1 cellular context compared by ENCODE assay signal in genomic region chr3:58177747-58178527, GRCh38.
TF ChIP-seq lines count a peak whose summit lies in the region.

No MANE protein-coding gene starts in this region.

TF ChIP-seq in HepG2, 621 proteins besides CTCF, POLR2A, EP300 and RAD21 (continued from another document and continues in another):
- TF ChIP-seq ZNF318 (CRISPR knock-in tag; IDR thresholded peaks at IDR 0.05) (no peak), ZNF224 (CRISPR knock-in tag; IDR thresholded peaks at IDR 0.05) (no peak), KDM6A (CRISPR knock-in tag; IDR thresholded peaks at IDR 0.05; ENCODE audit: low read depth) (no peak), TCF7L2 (IDR thresholded peaks at IDR 0.05; ENCODE audit: low read depth, low read length) (no peak), DZIP1 (CRISPR knock-in tag; IDR thresholded peaks at IDR 0.05) (no peak), YY1 (IDR thresholded peaks at IDR 0.05; ENCODE audit: insufficient read depth, insufficient replicate concordance, low read depth, low read length) (peak; percentile 51), IKZF1 (IDR thresholded peaks at IDR 0.05) (no peak), ZNF773 (CRISPR knock-in tag; IDR thresholded peaks at IDR 0.05; ENCODE audit: borderline replicate concordance) (no peak), GATAD1 (CRISPR knock-in tag; IDR thresholded peaks at IDR 0.05) (0 out of 2 replicates have a peak, but pooled peaks have one; percentile 14), ISL2 (CRISPR knock-in tag; IDR thresholded peaks at IDR 0.05) (peak; percentile 30; the same call in 1 of the 2 replicates), ARNTL (CRISPR knock-in tag; IDR thresholded peaks at IDR 0.05) (0 out of 2 replicates have a peak, but pooled peaks have one; percentile 6), HOXA9 (CRISPR knock-in tag; IDR thresholded peaks at IDR 0.05; ENCODE audit: borderline replicate concordance) (no peak), SIX4 (CRISPR knock-in tag; IDR thresholded peaks at IDR 0.05) (no peak), ZNF549 (CRISPR knock-in tag; IDR thresholded peaks at IDR 0.05) (no peak), SSRP1 (CRISPR knock-in tag; IDR thresholded peaks at IDR 0.05) (no peak), NONO (IDR thresholded peaks at IDR 0.05) (no peak), NONO (CRISPR knock-in tag; conservative IDR thresholded peaks at IDR 0.05) (no peak; the same call in 1 of the 2 replicates), ZFP36L2 (CRISPR knock-in tag; IDR thresholded peaks at IDR 0.05) (no peak), MATR3 (CRISPR knock-in tag; IDR thresholded peaks at IDR 0.05) (no peak), AKAP8 (CRISPR knock-in tag; IDR thresholded peaks at IDR 0.05) (no peak), ZNF331 (CRISPR knock-in tag; IDR thresholded peaks at IDR 0.05) (peak; percentile 42; the same call in 1 of the 2 replicates), BCL6 (CRISPR knock-in tag; IDR thresholded peaks at IDR 0.05) (peak; percentile 58; the same call in 1 of the 2 replicates), ZNF780A (CRISPR knock-in tag; IDR thresholded peaks at IDR 0.05) (no peak), ZNF138 (CRISPR knock-in tag; IDR thresholded peaks at IDR 0.05; ENCODE audit: low read depth) (no peak), ESRRA (CRISPR knock-in tag; IDR thresholded peaks at IDR 0.05; ENCODE audit: low read depth) (no peak), JUN (CRISPR knock-in tag; IDR thresholded peaks at IDR 0.05) (no peak), ZNF652 (CRISPR knock-in tag; IDR thresholded peaks at IDR 0.05; ENCODE audit: borderline replicate concordance, low read depth) (no peak), SALL2 (CRISPR knock-in tag; IDR thresholded peaks at IDR 0.05) (no peak), ZNF777 (CRISPR knock-in tag; IDR thresholded peaks at IDR 0.05) (no peak), EHMT2 (IDR thresholded peaks at IDR 0.05; ENCODE audit: borderline replicate concordance, low read depth, low read length) (no peak), E2F5 (CRISPR knock-in tag; conservative IDR thresholded peaks at IDR 0.05) (no peak), ZFAT (CRISPR knock-in tag; conservative IDR thresholded peaks at IDR 0.05) (no peak), HNF1B (CRISPR knock-in tag; IDR thresholded peaks at IDR 0.05) (peak; percentile 55; the same call in 1 of the 2 replicates), XBP1 (CRISPR knock-in tag; IDR thresholded peaks at IDR 0.05) (no peak), HDAC2 (CRISPR knock-in tag; IDR thresholded peaks at IDR 0.05) (peak; percentile 58), IRX3 (CRISPR knock-in tag; IDR thresholded peaks at IDR 0.05; ENCODE audit: borderline replicate concordance, low read depth) (no peak), MLXIP (CRISPR knock-in tag; IDR thresholded peaks at IDR 0.05; ENCODE audit: borderline replicate concordance) (no peak), PHF21A (CRISPR knock-in tag; IDR thresholded peaks at IDR 0.05) (0 out of 2 replicates have a peak, but pooled peaks have one; percentile 7)
- TF ChIP-seq, protein P1, sequence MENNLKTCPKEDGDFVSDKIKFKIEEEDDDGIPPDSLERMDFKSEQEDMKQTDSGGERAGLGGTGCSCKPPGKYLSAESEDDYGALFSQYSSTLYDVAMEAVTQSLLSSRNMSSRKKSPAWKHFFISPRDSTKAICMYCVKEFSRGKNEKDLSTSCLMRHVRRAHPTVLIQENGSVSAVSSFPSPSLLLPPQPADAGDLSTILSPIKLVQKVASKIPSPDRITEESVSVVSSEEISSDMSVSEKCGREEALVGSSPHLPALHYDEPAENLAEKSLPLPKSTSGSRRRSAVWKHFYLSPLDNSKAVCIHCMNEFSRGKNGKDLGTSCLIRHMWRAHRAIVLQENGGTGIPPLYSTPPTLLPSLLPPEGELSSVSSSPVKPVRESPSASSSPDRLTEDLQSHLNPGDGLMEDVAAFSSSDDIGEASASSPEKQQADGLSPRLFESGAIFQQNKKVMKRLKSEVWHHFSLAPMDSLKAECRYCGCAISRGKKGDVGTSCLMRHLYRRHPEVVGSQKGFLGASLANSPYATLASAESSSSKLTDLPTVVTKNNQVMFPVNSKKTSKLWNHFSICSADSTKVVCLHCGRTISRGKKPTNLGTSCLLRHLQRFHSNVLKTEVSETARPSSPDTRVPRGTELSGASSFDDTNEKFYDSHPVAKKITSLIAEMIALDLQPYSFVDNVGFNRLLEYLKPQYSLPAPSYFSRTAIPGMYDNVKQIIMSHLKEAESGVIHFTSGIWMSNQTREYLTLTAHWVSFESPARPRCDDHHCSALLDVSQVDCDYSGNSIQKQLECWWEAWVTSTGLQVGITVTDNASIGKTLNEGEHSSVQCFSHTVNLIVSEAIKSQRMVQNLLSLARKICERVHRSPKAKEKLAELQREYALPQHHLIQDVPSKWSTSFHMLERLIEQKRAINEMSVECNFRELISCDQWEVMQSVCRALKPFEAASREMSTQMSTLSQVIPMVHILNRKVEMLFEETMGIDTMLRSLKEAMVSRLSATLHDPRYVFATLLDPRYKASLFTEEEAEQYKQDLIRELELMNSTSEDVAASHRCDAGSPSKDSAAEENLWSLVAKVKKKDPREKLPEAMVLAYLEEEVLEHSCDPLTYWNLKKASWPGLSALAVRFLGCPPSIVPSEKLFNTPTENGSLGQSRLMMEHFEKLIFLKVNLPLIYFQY (CRISPR knock-in tag; IDR thresholded peaks at IDR 0.05; ENCODE audit: borderline replicate concordance), result no peak
- TF ChIP-seq, protein P2, sequence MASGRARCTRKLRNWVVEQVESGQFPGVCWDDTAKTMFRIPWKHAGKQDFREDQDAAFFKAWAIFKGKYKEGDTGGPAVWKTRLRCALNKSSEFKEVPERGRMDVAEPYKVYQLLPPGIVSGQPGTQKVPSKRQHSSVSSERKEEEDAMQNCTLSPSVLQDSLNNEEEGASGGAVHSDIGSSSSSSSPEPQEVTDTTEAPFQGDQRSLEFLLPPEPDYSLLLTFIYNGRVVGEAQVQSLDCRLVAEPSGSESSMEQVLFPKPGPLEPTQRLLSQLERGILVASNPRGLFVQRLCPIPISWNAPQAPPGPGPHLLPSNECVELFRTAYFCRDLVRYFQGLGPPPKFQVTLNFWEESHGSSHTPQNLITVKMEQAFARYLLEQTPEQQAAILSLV (CRISPR knock-in tag; IDR thresholded peaks at IDR 0.05; ENCODE audit: borderline replicate concordance), result no peak
- TF ChIP-seq, protein P3, sequence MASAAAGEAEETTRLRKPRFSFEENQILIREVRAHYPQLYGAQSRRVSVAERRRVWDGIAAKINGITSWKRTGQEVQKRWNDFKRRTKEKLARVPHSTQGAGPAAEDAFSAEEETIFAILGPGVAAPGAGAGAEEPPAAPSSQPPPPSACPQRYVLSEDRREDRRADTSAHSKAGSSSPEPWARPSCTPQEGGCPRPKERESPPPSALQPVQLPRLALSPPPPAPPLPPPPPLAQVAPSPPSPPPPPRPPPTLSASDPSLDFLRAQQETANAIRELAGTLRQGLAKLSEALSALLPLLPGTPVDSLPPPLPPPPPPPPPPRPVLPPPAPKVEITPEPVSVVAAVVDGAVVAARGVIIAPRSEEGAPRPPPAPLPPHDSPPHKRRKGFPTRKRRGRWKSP (CRISPR knock-in tag; IDR thresholded peaks at IDR 0.05), result 0 out of 2 replicates have a peak, but pooled peaks have one; percentile 47
